In genomic region chr18:68441241-68441640, GRCh38 we compare ENCODE assay signal across 24 cellular contexts.
"Had no signal": no experiment of that assay in that cellular context is flagged by ENCODE, and none has a peak within 500 bp of the region (broad histone marks: within the 10 kb centered on the region; RNA-seq: fewer than 3 reads in every experiment).

No MANE protein-coding gene starts in this region.

- H3K9me3 ChIP-seq: MG63, SK-N-SH had no signal

- H3K4me3 ChIP-seq: cardiac muscle cell, MG63 had no signal

- H3K4me2 ChIP-seq: SK-N-SH had no signal

- ATAC-seq: activated T-helper 17 cell treated with anti-CD3 and anti-CD28 coated beads, Interleukin-2, amount 50 U/mL, for 72 hours had no signal

- H3K27ac ChIP-seq: brain microvascular endothelial cell, cardiac muscle cell, VCaP had no signal

- H3K36me3 ChIP-seq: brain microvascular endothelial cell, cardiac muscle cell, MG63 had no signal

- H3K27me3 ChIP-seq: brain microvascular endothelial cell, cardiac muscle cell, MG63 had no signal

- DNase-seq: activated CD4-positive, alpha-beta memory T cell treated with anti-CD3 and anti-CD28 coated beads for 36 hours; activated CD4-positive, alpha-beta T cell treated with anti-CD3 and anti-CD28 coated beads, Interleukin-2, amount 10 ng/mL, durations not matched to agents 7 days and 5 days; activated CD4-positive, CD25-positive, alpha-beta regulatory T cell; activated CD8-positive, alpha-beta memory T cell treated with anti-CD3 and anti-CD28 coated beads for 24 hours; activated gamma-delta T cell; activated naive CD4-positive, alpha-beta T cell treated with anti-CD3 and anti-CD28 coated beads for 36 hours; activated T-cell treated with anti-CD3 and anti-CD28 coated beads, Interleukin-2, amount 50 U/mL, for 48 hours; brain microvascular endothelial cell; MG63; MV-4-11; NCI-H1092 treated with DMSO at 0.1 percent for 48 hours; NCI-H1417 treated with DMSO at 0.1 percent for 48 hours; NCI-H187; NCI-H2081; NCI-H2171 treated with DMSO at 0.1 percent for 48 hours; NCI-H226; NCI-H526; NCI-H774; SIG-M5; SK-N-SH; T-helper 1 cell had no signal

- H3K9ac ChIP-seq: SK-N-SH had no signal
